In genomic region chr1:77398115-77398514, GRCh38 we compare ENCODE assay signal across 1 cellular context.
TF ChIP-seq lines count a peak whose summit lies in the region.

No MANE protein-coding gene starts in this region.

TF ChIP-seq in GM23338, 12 proteins besides CTCF, POLR2A, EP300 and RAD21 (continued from another document):
- TF ChIP-seq ZNF331 (CRISPR knock-in tag; IDR thresholded peaks at IDR 0.05; ENCODE audit: low read depth) = no peak
- no peak for TF ChIP-seq ZNF462 (CRISPR knock-in tag; IDR thresholded peaks at IDR 0.05)
